In genomic region chr10:124916098-124916584, GRCh38 we compare ENCODE assay signal across 8 cellular contexts. TPM values are rescaled to one million over a fixed set of nuclear protein-coding genes. Genes with fewer than 3 reads are reported as not detected.
A peak's percentile ranks its signal among the peaks of the same experiment; 100 is the strongest.
DNase-seq lines count a peak whose midpoint lies in the region; ATAC-seq and TF ChIP-seq lines count a peak whose summit lies in the region.

No MANE protein-coding gene starts in this region.

- ATAC-seq in CD4-positive, alpha-beta T cell (ENCODE audit: poor library complexity), result peak; percentile 1
- peak; percentile 14 for ATAC-seq in GM21723 (IDR thresholded peaks at IDR 0.05; ENCODE audit: unreplicated experiment)
- peak; percentile 1 to 50 for ATAC-seq in naive thymus-derived CD8-positive, alpha-beta T cell

- POLR2A ChIA-PET in CD4-positive, alpha-beta T cell (lab: Charles Lee), result interaction anchor here (0.5 to 1.8 kb wide), 10 partner anchors 10 to 1909 kb away, joined by 3 to 5 read pairs (median 4); partner anchors contain the start of genes LHPP and OAT
- POLR2A ChIA-PET in naive thymus-derived CD8-positive, alpha-beta T cell (lab: Charles Lee), result interaction anchor here (0.5 to 1.7 kb wide), 9 partner anchors 10 to 922 kb away, joined by 3 to 7 read pairs (median 4); partner anchors contain the start of genes ABRAXAS2, EDRF1 and LHPP

- H3K9me3 Mint-ChIP-seq in CD4-positive, alpha-beta T cell, result no peaks in the 10 kb centered on the region
- no peaks in the 10 kb centered on the region for H3K9me3 Mint-ChIP-seq in endodermal cell
- H3K9me3 Mint-ChIP-seq in naive thymus-derived CD8-positive, alpha-beta T cell, result no peaks in the 10 kb centered on the region

- H3K27me3 ChIP-seq in CD4-positive, alpha-beta T cell (ENCODE audit: control insufficient read depth, insufficient read depth, low read length), result no peaks in the 10 kb centered on the region
- no peaks in the 10 kb centered on the region for H3K27me3 ChIP-seq in endodermal cell (ENCODE audit: control insufficient read depth, insufficient read depth, low read length, poor library complexity, severe bottlenecking)

- peak overlapping the region; percentile 89 for H3K4me3 ChIP-seq in endodermal cell (ENCODE audit: low read length)

- TF ChIP-seq CTCF in CD4-positive, alpha-beta T cell (IDR thresholded peaks at IDR 0.05), result no peak
- TF ChIP-seq CTCF in endodermal cell (conservative IDR thresholded peaks at IDR 0.05), result no peak

- intact Hi-C loops in CD4-positive, alpha-beta T cell (cut with DNase I, micrococcal nuclease), result loop anchor here (2.0 to 10.0 kb wide), 10 partner anchors 115 to 1909 kb away; partner anchors contain the start of genes BUB3 (in 2 of the 2), ABRAXAS2 (in 1 of the 2), ACADSB (in 1 of the 2) and EDRF1 (in 1 of the 2)

- peak overlapping the region; percentile 93 for H3K4me3 Mint-ChIP-seq in CD4-positive, alpha-beta T cell
- H3K4me3 Mint-ChIP-seq in endodermal cell, result peak overlapping the region; percentile 98
- peak overlapping the region; percentile 78 to 95 (median 92) for H3K4me3 Mint-ChIP-seq in naive thymus-derived CD8-positive, alpha-beta T cell

- peak overlapping the region; percentile 94 for H3K27ac Mint-ChIP-seq in CD4-positive, alpha-beta T cell
- peak overlapping the region; percentile 94 for H3K27ac Mint-ChIP-seq in endodermal cell
- H3K27ac Mint-ChIP-seq in naive thymus-derived CD8-positive, alpha-beta T cell, result peak overlapping the region; percentile 94 to 99 (median 97)

- WGBS in endodermal cell (ENCODE audit: insufficient coverage in 1 of 2, insufficient read length in 1 of 2), 2 experiments, result 3 to 7% methylated on average over 4 to 13 of the region's 13 CpGs

- H3K9ac ChIP-seq in endodermal cell (ENCODE audit: extremely low read depth, low read length, poor library complexity, severe bottlenecking), result peak overlapping the region; percentile 94

- no peaks in the 10 kb centered on the region for H3K4me1 ChIP-seq in endodermal cell (ENCODE audit: control insufficient read depth, insufficient read depth, low read length)

- H3K27me3 Mint-ChIP-seq in CD4-positive, alpha-beta T cell, result peaks cover 11% of the 10 kb centered on the region
- no peaks in the 10 kb centered on the region for H3K27me3 Mint-ChIP-seq in endodermal cell (ENCODE audit: insufficient read depth)
- H3K27me3 Mint-ChIP-seq in naive thymus-derived CD8-positive, alpha-beta T cell, result peaks cover 0 to 9% (median 0%) of the 10 kb centered on the region in 5 donors

- peaks cover 16% of the 10 kb centered on the region for H3K36me3 Mint-ChIP-seq in CD4-positive, alpha-beta T cell (ENCODE audit: low read depth)
- peaks cover 7% of the 10 kb centered on the region for H3K36me3 Mint-ChIP-seq in endodermal cell (ENCODE audit: low read depth)
- peaks cover 0 to 7% (median 0%) of the 10 kb centered on the region in 3 donors for H3K36me3 Mint-ChIP-seq in naive thymus-derived CD8-positive, alpha-beta T cell

- peaks cover 40% of the 10 kb centered on the region for H3K4me1 Mint-ChIP-seq in CD4-positive, alpha-beta T cell (ENCODE audit: low read depth)
- peaks cover 15% of the 10 kb centered on the region for H3K4me1 Mint-ChIP-seq in endodermal cell
- peaks cover 24 to 49% (median 43%) of the 10 kb centered on the region in 4 donors for H3K4me1 Mint-ChIP-seq in naive thymus-derived CD8-positive, alpha-beta T cell

- H3K27ac ChIP-seq in CD4-positive, alpha-beta T cell (ENCODE audit: low read depth, low read length), result peak overlapping the region; percentile 91
- H3K27ac ChIP-seq in endodermal cell (ENCODE audit: low read depth, low read length), result peak overlapping the region; percentile 56

- CTCF ChIA-PET in CD4-positive, alpha-beta T cell (lab: Charles Lee), result interaction anchor here (0.9 to 1.4 kb wide), 3 partner anchors 9 to 1936 kb away, joined by 3 read pairs; partner anchors contain the start of gene PSTK

- no peaks in the 10 kb centered on the region for H3K9me3 ChIP-seq in CD4-positive, alpha-beta T cell (ENCODE audit: control insufficient read depth, low read length)
- H3K9me3 ChIP-seq in endodermal cell (ENCODE audit: control insufficient read depth, low read length), result no peaks in the 10 kb centered on the region

- no peak for DNase-seq in CD4-positive, alpha-beta T cell
- peak; percentile 9 for DNase-seq in RPMI7951 (ENCODE audit: low read depth)
- DNase-seq in endodermal cell, result no peak
- DNase-seq in naive thymus-derived CD8-positive, alpha-beta T cell, result no peak
- no peak for DNase-seq in HT-29 (ENCODE audit: low spot score)
- no peak for DNase-seq in GM19238 (ENCODE audit: insufficient read length, low spot score)
- no peak for DNase-seq in NCI-H446 (lab: John Stamatoyannopoulos, UW)

- H3K36me3 ChIP-seq in endodermal cell (ENCODE audit: control insufficient read depth, insufficient read depth, low read length), result no peaks in the 10 kb centered on the region

RNA-seq across cellular contexts. Expression of gene ZRANB1, which starts 25.8 kb away (rescaled TPM):
- 10 to 100 TPM; 21.2 to 22.2 TPM for total RNA-seq in CD4-positive, alpha-beta T cell
- total RNA-seq in RPMI7951 (2014; rRNA removed; shearing (Covaris generic)), result 10.8 and 12.4 TPM in 2 replicates
- total RNA-seq in endodermal cell, result 10 to 100 TPM; 26.0 to 26.9 TPM
- polyA plus RNA-seq in endodermal cell (2013, experiment 1 of 2), result 21.1 TPM
- polyA plus RNA-seq in endodermal cell (2013, experiment 2 of 2), result 19.0 TPM
- 10 to 100 TPM; 24.8 to 25.0 TPM for total RNA-seq in naive thymus-derived CD8-positive, alpha-beta T cell
- 10 to 100 TPM in 1 of 3 donors, 1 to 10 TPM in 2; 7.0 to 11.7 (median 9.0) TPM for polyA plus RNA-seq in naive thymus-derived CD8-positive, alpha-beta T cell
- 7.1 and 8.1 TPM in 2 replicates for total RNA-seq in HT-29 (2014; rRNA removed; shearing (Covaris generic))
